In genomic region chr19:18672606-18673337, GRCh38 we compare ENCODE assay signal across 10 cellular contexts. TPM values are rescaled to one million over a fixed set of nuclear protein-coding genes. Genes with fewer than 3 reads are reported as not detected.
DNase-seq lines count a peak whose midpoint lies in the region; TF ChIP-seq lines count a peak whose summit lies in the region.
"Had no signal": no experiment of that assay in that cellular context is flagged by ENCODE, and none has a peak within 500 bp of the region (broad histone marks: within the 10 kb centered on the region; RNA-seq: fewer than 3 reads in every experiment).

No MANE protein-coding gene starts in this region.

- H3K27ac ChIP-seq in DOHH2 (ENCODE audit: low read depth, low read length) (no peak overlapping the region), OCI-LY1 (ENCODE audit: low read depth, low read length, poor library complexity, severe bottlenecking) (no peak overlapping the region), neural progenitor cell (no peak overlapping the region)

- H3F3A ChIP-seq in DOHH2 (ENCODE audit: control insufficient read depth, insufficient read depth) = no peaks in the 10 kb centered on the region
- H3F3A ChIP-seq in OCI-LY1 (ENCODE audit: insufficient read depth, low read length) = no peaks in the 10 kb centered on the region
- H3F3A ChIP-seq in neural progenitor cell (ENCODE audit: low read depth) = peaks cover 15% of the 10 kb centered on the region

- H3K4me3 ChIP-seq in DOHH2 (ENCODE audit: low read length) (no peak overlapping the region), OCI-LY1 (ENCODE audit: low read depth, low read length, poor library complexity, severe bottlenecking) (no peak overlapping the region), epithelial cell of esophagus (ENCODE audit: low read length) (no peak overlapping the region), neural progenitor cell (no peak overlapping the region)

- H2AFZ ChIP-seq in OCI-LY1 (ENCODE audit: low read length) = no peak overlapping the region
- no peak overlapping the region for H2AFZ ChIP-seq in neural progenitor cell (replicated peaks)

- peak; percentile 27 for DNase-seq in epithelial cell of esophagus (ENCODE audit: low read depth)
- peak; percentile 37 for DNase-seq in neural progenitor cell (ENCODE audit: low spot score)
- no peak for DNase-seq in effector CD8-positive, alpha-beta T cell (lab: John Stamatoyannopoulos, UW)
- no peak for DNase-seq in central memory CD4-positive, alpha-beta T cell
- no peak for DNase-seq in HCEC 1CT
- DNase-seq in iPS-NIHi7 (ENCODE audit: extremely low spot score) = no peak
- DNase-seq: activated CD8-positive, alpha-beta memory T cell treated with anti-CD3 and anti-CD28 coated beads, Interleukin-2, amount 50 U/mL, for 4 hours; NCI-H524 treated with DMSO at 0.1 percent for 48 hours had no signal

- peaks cover 2% of the 10 kb centered on the region for H3K27me3 Mint-ChIP-seq in neural progenitor cell (ENCODE audit: insufficient read depth, low read depth)

- H3K9me3 Mint-ChIP-seq in neural progenitor cell = no peaks in the 10 kb centered on the region

- no peak overlapping the region for H3K4me3 Mint-ChIP-seq in neural progenitor cell

- H3K36me3 ChIP-seq in DOHH2 (ENCODE audit: control insufficient read depth, low read length) (peaks cover 8% of the 10 kb centered on the region; the same call in 1 of the 2 replicates), OCI-LY1 (ENCODE audit: insufficient read depth, low read length) (no peaks in the 10 kb centered on the region), neural progenitor cell (no peaks in the 10 kb centered on the region)

- H3K27me3 ChIP-seq in DOHH2 (ENCODE audit: control insufficient read depth, low read length) (no peaks in the 10 kb centered on the region), OCI-LY1 (ENCODE audit: insufficient read depth, low read length) (peaks cover 7% of the 10 kb centered on the region; the same call in 1 of the 2 replicates), neural progenitor cell (no peaks in the 10 kb centered on the region)

- H3K79me2 ChIP-seq in DOHH2 (ENCODE audit: control insufficient read depth, low read length) = no peaks in the 10 kb centered on the region
- H3K79me2 ChIP-seq in OCI-LY1 (ENCODE audit: insufficient read depth, low read length) = no peaks in the 10 kb centered on the region
- H3K79me2 ChIP-seq in neural progenitor cell (ENCODE audit: low read depth) = no peaks in the 10 kb centered on the region

- peaks cover 5% of the 10 kb centered on the region for H3K36me3 Mint-ChIP-seq in neural progenitor cell

- H3K9me2 ChIP-seq in DOHH2 (replicated peaks; ENCODE audit: control insufficient read depth, low read length) = no peaks in the 10 kb centered on the region
- H3K9me2 ChIP-seq in OCI-LY1 (ENCODE audit: low read depth, low read length) = no peaks in the 10 kb centered on the region

- H3K4me2 ChIP-seq in DOHH2 (ENCODE audit: low read length) (no peak overlapping the region), OCI-LY1 (ENCODE audit: low read length) (no peak overlapping the region), neural progenitor cell (no peak overlapping the region)

- peaks cover 19% of the 10 kb centered on the region for H3K4me1 Mint-ChIP-seq in neural progenitor cell

- TF ChIP-seq CTCF in DOHH2 (IDR thresholded peaks at IDR 0.05; ENCODE audit: low read depth, low read length, poor library complexity, severe bottlenecking) = peak; percentile 32
- peak; percentile 39; the same call in 1 of the 2 replicates for TF ChIP-seq CTCF in OCI-LY1 (IDR thresholded peaks at IDR 0.05; ENCODE audit: low read length)
- TF ChIP-seq CTCF in epithelial cell of esophagus (IDR thresholded peaks at IDR 0.05; ENCODE audit: insufficient read depth, low read depth, low read length, missing control alignments) = peak; percentile 26
- peak; percentile 25 for TF ChIP-seq CTCF in neural progenitor cell (IDR thresholded peaks at IDR 0.05)

- H3K9me3 ChIP-seq in DOHH2 (ENCODE audit: control insufficient read depth, insufficient read depth, low read length) (no peaks in the 10 kb centered on the region), OCI-LY1 (ENCODE audit: low read length) (no peaks in the 10 kb centered on the region), neural progenitor cell (ENCODE audit: low read depth) (no peaks in the 10 kb centered on the region)

- H3K9ac ChIP-seq in OCI-LY1 (ENCODE audit: low read length) = no peak overlapping the region
- H3K9ac ChIP-seq in neural progenitor cell = no peak overlapping the region

- no peaks in the 10 kb centered on the region for H3K4me1 ChIP-seq in DOHH2 (ENCODE audit: control insufficient read depth, low read length)
- H3K4me1 ChIP-seq in OCI-LY1 (ENCODE audit: insufficient read depth, low read length, severe bottlenecking) = no peaks in the 10 kb centered on the region
- peaks cover 7% of the 10 kb centered on the region for H3K4me1 ChIP-seq in neural progenitor cell

- H3K27ac Mint-ChIP-seq in neural progenitor cell = no peak overlapping the region

- no peaks in the 10 kb centered on the region for H4K20me1 ChIP-seq in DOHH2 (ENCODE audit: control insufficient read depth, insufficient read depth, low read depth, low read length)
- no peaks in the 10 kb centered on the region for H4K20me1 ChIP-seq in OCI-LY1 (ENCODE audit: insufficient read depth, low read length)
- no peaks in the 10 kb centered on the region for H4K20me1 ChIP-seq in neural progenitor cell (ENCODE audit: low read depth)

RNA-seq across cellular contexts. Expression of gene CRTC1, which starts 10.7 kb away (rescaled TPM):
- 2.4 and 5.7 TPM in 2 replicates for total RNA-seq in neural progenitor cell (ENCODE audit: low replicate concordance)

RNA-seq across cellular contexts. Expression of gene KLHL26, which starts 35.9 kb away (rescaled TPM):
- total RNA-seq in neural progenitor cell (ENCODE audit: low replicate concordance) = 5.8 and 7.1 TPM in 2 replicates

Comparison
In these comparisons a context has a peak if more than half of its experiments do, and no peak if none do; other contexts are left out.
1. DNase-seq: peak in epithelial cell of esophagus (single experiment) and neural progenitor cell (single experiment); none in effector CD8-positive, alpha-beta T cell (single experiment), central memory CD4-positive, alpha-beta T cell (single experiment), HCEC 1CT (single experiment) and iPS-NIHi7 (single experiment).
2. Peak in every context shown above with its lines, with median percentiles within 50 percentile points of each other: CTCF ChIP-seq.